24 cellular contexts compared by ENCODE assay signal in genomic region chr2:101653469-101653868, GRCh38.
"Had no signal": no experiment of that assay in that cellular context is flagged by ENCODE, and none has a peak within 500 bp of the region (broad histone marks: within the 10 kb centered on the region; RNA-seq: fewer than 3 reads in every experiment).

No MANE protein-coding gene starts in this region.

- ATAC-seq: activated T-cell treated with anti-CD3 and anti-CD28 coated beads, Interleukin-2, amount 50 U/mL, for 72 hours; effector memory CD8-positive, alpha-beta T cell; gastrocnemius medialis; left ventricle myocardium superior; natural killer cell had no signal

- FAIRE-seq: colon, islet of Langerhans had no signal

- H3K36me3 ChIP-seq: breast epithelium, esophagus squamous epithelium, gastrocnemius medialis, prostate gland, spleen, thoracic aorta, upper lobe of left lung had no signal

- H3K9me3 ChIP-seq: breast epithelium, esophagus squamous epithelium, gastrocnemius medialis, prostate gland, spleen, thoracic aorta, upper lobe of left lung had no signal

- H3K4me3 Mint-ChIP-seq: activated naive CD8-positive, alpha-beta T cell treated with anti-CD3 and anti-CD28 coated beads for 36 hours; activated T-cell treated with anti-CD3 and anti-CD28 coated beads, Interleukin-2, amount 50 U/mL, for 72 hours; central memory CD8-positive, alpha-beta T cell; effector memory CD8-positive, alpha-beta T cell; natural killer cell had no signal

- H3K27me3 ChIP-seq: breast epithelium, dorsolateral prefrontal cortex, esophagus squamous epithelium, gastrocnemius medialis, spleen, upper lobe of left lung had no signal

- H3K4me3 ChIP-seq: breast epithelium, dorsolateral prefrontal cortex, esophagus squamous epithelium, gastrocnemius medialis, prostate gland, spleen, thoracic aorta, upper lobe of left lung had no signal

- H3K4me1 ChIP-seq: breast epithelium, esophagus squamous epithelium, gastrocnemius medialis, prostate gland, upper lobe of left lung had no signal

- H3K9me3 Mint-ChIP-seq: central memory CD8-positive, alpha-beta T cell; effector memory CD8-positive, alpha-beta T cell; natural killer cell had no signal

- H3K36me3 Mint-ChIP-seq: natural killer cell had no signal

- H3K27me3 Mint-ChIP-seq: activated naive CD8-positive, alpha-beta T cell treated with anti-CD3 and anti-CD28 coated beads for 36 hours; central memory CD8-positive, alpha-beta T cell; effector memory CD8-positive, alpha-beta T cell had no signal

- DNase-seq: activated CD4-positive, alpha-beta T cell treated with anti-CD3 and anti-CD28 coated beads, Interleukin-2, amount 50 U/mL, for 48 hours; activated gamma-delta T cell; activated naive CD8-positive, alpha-beta T cell treated with anti-CD3 and anti-CD28 coated beads for 36 hours; activated T-cell treated with anti-CD3 and anti-CD28 coated beads, Interleukin-2, amount 50 U/mL, for 72 hours; dorsolateral prefrontal cortex; effector memory CD8-positive, alpha-beta T cell; esophagus squamous epithelium; gastrocnemius medialis; hypothalamus; left ventricle myocardium superior; mammary epithelial cell; midbrain; natural killer cell; spleen; stimulated activated CD4-positive, alpha-beta T cell treated with anti-CD3 and anti-CD28 coated beads, Interleukin-4, amount 100 ng/mL, for 1 hour; stimulated activated naive CD4-positive, alpha-beta T cell treated with Interleukin-2 at 50 U/mL for 16 hours; SW 1271; upper lobe of left lung had no signal

- H3K27ac ChIP-seq: breast epithelium, dorsolateral prefrontal cortex, esophagus squamous epithelium, gastrocnemius medialis, prostate gland, spleen, thoracic aorta, upper lobe of left lung had no signal

- H3K27ac Mint-ChIP-seq: activated T-cell treated with anti-CD3 and anti-CD28 coated beads, Interleukin-2, amount 50 U/mL, for 72 hours; effector memory CD8-positive, alpha-beta T cell; natural killer cell had no signal
